29 cellular contexts compared by ENCODE assay signal in genomic region chr10:85228726-85229125, GRCh38.
"Had no signal": no experiment of that assay in that cellular context is flagged by ENCODE, and none has a peak within 500 bp of the region (broad histone marks: within the 10 kb centered on the region; RNA-seq: fewer than 3 reads in every experiment).

No MANE protein-coding gene starts in this region.

- DNase-seq: naive B cell; naive thymus-derived CD8-positive, alpha-beta T cell; nephron progenitor cell; nucleus accumbens; pancreas; retina; spleen; stimulated activated CD4-positive, alpha-beta T cell treated with anti-CD3 and anti-CD28 coated beads, Interleukin-12 subunit alpha, Interleukin-12 subunit beta, amount 100 ng/mL, for 4 hours; stimulated activated CD4-positive, alpha-beta T cell treated with anti-CD3 and anti-CD28 coated beads, Interleukin-1b, Interleukin-23, amount 100 ng/mL, for 48 hours; stimulated activated CD4-positive, alpha-beta T cell treated with anti-CD3 and anti-CD28 coated beads, Interleukin-4, amount 100 ng/mL, for 1 hour; stimulated activated naive CD4-positive, alpha-beta T cell; stimulated activated naive CD8-positive, alpha-beta T cell treated with anti-CD3 and anti-CD28 coated beads, Interleukin-15, amount 100 ng/mL, for 72 hours; stimulated activated naive CD8-positive, alpha-beta T cell treated with anti-CD3 and anti-CD28 coated beads, Interleukin-15, Interleukin-2, amounts not matched to agents 100 U/mL and 50 U/mL, for 24 hours; substantia nigra; testis; trophoblast cell; upper lobe of left lung; uterus had no signal

- H3K27ac Mint-ChIP-seq: naive thymus-derived CD8-positive, alpha-beta T cell; natural killer cell treated with Interleukin-12 subunit alpha and Interleukin-12 subunit beta and Interleukin-15 and Interleukin-18, amount 100 ng/mL, for 72 hours; nephron progenitor cell; stimulated activated memory B cell treated with anti-CD40 and anti-IgM and Interleukin-4, amounts not matched to agents 10 μg/mL and 1 μg/mL and 100 μg/mL, for 72 hours; stimulated activated naive CD8-positive, alpha-beta T cell treated with anti-CD3 and anti-CD28 coated beads, Interleukin-15, amount 100 ng/mL, for 72 hours had no signal

- H3K4me3 ChIP-seq: pancreas, prostate gland, right atrium auricular region, skin epidermis, smooth muscle cell, spleen, suprapubic skin, testis, tibial nerve, upper lobe of left lung, uterus had no signal

- H3K4me3 Mint-ChIP-seq: naive B cell; naive thymus-derived CD8-positive, alpha-beta T cell; natural killer cell treated with Interleukin-12 subunit alpha and Interleukin-12 subunit beta and Interleukin-15 and Interleukin-18, amount 100 ng/mL, for 72 hours; nephron progenitor cell; neural crest cell; stimulated activated memory B cell treated with anti-CD40 and anti-IgM and Interleukin-4, amounts not matched to agents 10 μg/mL and 1 μg/mL and 100 μg/mL, for 72 hours; stimulated activated naive CD8-positive, alpha-beta T cell treated with anti-CD3 and anti-CD28 coated beads, Interleukin-15, amount 100 ng/mL, for 72 hours had no signal

- H3K9me3 ChIP-seq: neutrophil, pancreas, prostate gland, right atrium auricular region, spleen, suprapubic skin, testis, tibial nerve, upper lobe of left lung, uterus had no signal

- H3K4me1 Mint-ChIP-seq: naive B cell; neural crest cell; stimulated activated memory B cell treated with anti-CD40 and anti-IgM and Interleukin-4, amounts not matched to agents 10 μg/mL and 1 μg/mL and 100 μg/mL, for 72 hours; stimulated activated naive CD8-positive, alpha-beta T cell treated with anti-CD3 and anti-CD28 coated beads, Interleukin-15, amount 100 ng/mL, for 72 hours had no signal

- ATAC-seq: naive thymus-derived CD8-positive, alpha-beta T cell; natural killer cell treated with Interleukin-12 subunit alpha and Interleukin-12 subunit beta and Interleukin-15 and Interleukin-18, amount 100 ng/mL, for 72 hours; sciatic nerve; stimulated activated memory B cell treated with anti-CD40 and anti-IgM and Interleukin-4, amounts not matched to agents 10 μg/mL and 1 μg/mL and 100 μg/mL, for 72 hours; stimulated activated naive CD8-positive, alpha-beta T cell treated with anti-CD3 and anti-CD28 coated beads, Interleukin-15, amount 100 ng/mL, for 72 hours; stimulated activated naive CD8-positive, alpha-beta T cell treated with anti-CD3 and anti-CD28 coated beads, Interleukin-15, Interleukin-2, amounts not matched to agents 100 U/mL and 50 U/mL, for 24 hours had no signal

- H3K36me3 ChIP-seq: neutrophil, pancreas, prostate gland, right atrium auricular region, spleen, suprapubic skin, tibial nerve, upper lobe of left lung, uterus had no signal

- H3K27ac ChIP-seq: neutrophil, pancreas, prostate gland, right atrium auricular region, skin epidermis, spleen, suprapubic skin, testis, tibial nerve, upper lobe of left lung, uterus had no signal

- H3K4me2 ChIP-seq: smooth muscle cell had no signal

- H3K9me3 Mint-ChIP-seq: naive thymus-derived CD8-positive, alpha-beta T cell; nephron progenitor cell; neural crest cell had no signal

- H3K4me1 ChIP-seq: prostate gland, right atrium auricular region, spleen, suprapubic skin, testis, tibial nerve, upper lobe of left lung, uterus had no signal

- FAIRE-seq: pancreas had no signal

- H3K27me3 ChIP-seq: neutrophil, pancreas, right atrium auricular region, spleen, suprapubic skin, testis, tibial nerve, upper lobe of left lung, uterus had no signal

- H3K36me3 Mint-ChIP-seq: naive B cell; naive thymus-derived CD8-positive, alpha-beta T cell; natural killer cell treated with Interleukin-12 subunit alpha and Interleukin-12 subunit beta and Interleukin-15 and Interleukin-18, amount 100 ng/mL, for 72 hours; stimulated activated memory B cell treated with anti-CD40 and anti-IgM and Interleukin-4, amounts not matched to agents 10 μg/mL and 1 μg/mL and 100 μg/mL, for 72 hours had no signal
